In the genomic region with DNA sequence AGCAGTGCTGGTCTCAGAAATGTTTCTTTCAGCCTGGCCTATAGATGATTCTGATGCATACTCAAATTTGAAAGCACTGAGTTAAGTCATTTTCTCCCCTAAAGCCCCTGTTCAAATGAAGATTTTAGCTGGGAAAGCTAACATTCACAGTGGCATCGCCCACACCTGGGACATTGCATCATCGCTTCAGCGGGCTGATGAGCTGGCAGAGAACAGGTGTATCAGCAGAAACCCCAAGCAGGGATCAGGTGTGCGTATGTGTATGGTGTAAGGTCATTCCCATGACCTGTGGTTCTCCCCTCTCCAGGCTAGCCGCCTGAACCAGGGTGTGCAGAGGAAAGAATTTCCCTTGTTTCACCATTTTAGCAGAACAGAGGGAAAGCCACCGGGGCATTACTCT, we compare ENCODE assay signal across 1 cellular context.
TF ChIP-seq lines count a peak whose summit lies in the region.

No MANE protein-coding gene starts in this region.

TF ChIP-seq in SK-N-SH, 30 proteins besides CTCF, POLR2A, EP300 and RAD21 (continued from another document):
- TF ChIP-seq REST (IDR thresholded peaks at IDR 0.05; ENCODE audit: low read depth, low read length) (no peak), SIN3A (IDR thresholded peaks at IDR 0.05; ENCODE audit: borderline replicate concordance, low read depth, low read length) (no peak)
- TF ChIP-seq, protein P1, sequence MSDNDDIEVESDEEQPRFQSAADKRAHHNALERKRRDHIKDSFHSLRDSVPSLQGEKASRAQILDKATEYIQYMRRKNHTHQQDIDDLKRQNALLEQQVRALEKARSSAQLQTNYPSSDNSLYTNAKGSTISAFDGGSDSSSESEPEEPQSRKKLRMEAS (IDR thresholded peaks at IDR 0.05; ENCODE audit: low read depth), result no peak
